31 cellular contexts compared by ENCODE assay signal in the genomic region with DNA sequence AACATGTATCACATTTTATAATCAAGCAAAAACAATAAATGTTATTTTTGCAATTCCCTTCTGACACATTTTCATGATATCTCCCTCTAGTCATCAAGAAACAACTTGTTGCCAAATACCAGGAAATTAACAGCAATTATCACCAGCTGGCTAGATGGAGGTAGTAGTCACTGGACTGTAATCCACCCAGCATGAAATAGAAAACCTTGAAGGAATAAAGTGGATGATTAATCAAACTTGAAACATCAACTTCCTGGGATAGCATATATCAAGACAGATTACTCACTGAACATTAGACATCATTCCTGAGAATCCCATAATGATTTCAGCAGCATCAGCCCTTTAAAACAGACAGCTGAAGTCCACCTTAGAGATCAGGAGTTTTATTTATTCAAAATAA.
DNase-seq lines count a peak whose midpoint lies in the region; ATAC-seq and TF ChIP-seq lines count a peak whose summit lies in the region.
"Had no signal": no experiment of that assay in that cellular context is flagged by ENCODE, and none has a peak within 500 bp of the region (broad histone marks: within the 10 kb centered on the region; RNA-seq: fewer than 3 reads in every experiment).

No MANE protein-coding gene starts in this region.

- H3K4me3 ChIP-seq in epithelial cell of proximal tubule (ENCODE audit: low read depth, low read length): no peak overlapping the region
- H3K4me3 ChIP-seq in retinal pigment epithelial cell (ENCODE audit: low read length): no peak overlapping the region
- H3K4me3 ChIP-seq in psoas muscle: no peak overlapping the region
- no peak overlapping the region for H3K4me3 ChIP-seq in adrenal gland
- H3K4me3 ChIP-seq: GM23338, lower lobe of right lung, sigmoid colon, tibial artery had no signal

- no peak for TF ChIP-seq CTCF in epithelial cell of proximal tubule (conservative IDR thresholded peaks at IDR 0.05; ENCODE audit: low read depth, low read length)
- TF ChIP-seq CTCF in retinal pigment epithelial cell (conservative IDR thresholded peaks at IDR 0.05; ENCODE audit: low read depth, low read length): no peak
- no peak for TF ChIP-seq CTCF in psoas muscle (IDR thresholded peaks at IDR 0.05)
- TF ChIP-seq CTCF in adrenal gland (IDR thresholded peaks at IDR 0.05): no peak

- H3K9me3 ChIP-seq in psoas muscle: no peaks in the 10 kb centered on the region
- H3K9me3 ChIP-seq in adrenal gland (replicated peaks in 1 of 3): no peaks in the 10 kb centered on the region
- H3K9me3 ChIP-seq: lower lobe of right lung, tibial artery had no signal

- no peaks in the 10 kb centered on the region for H3K36me3 ChIP-seq in psoas muscle (ENCODE audit: insufficient read depth in 1 of 2, low read depth in 1 of 2)
- H3K36me3 ChIP-seq in adrenal gland (replicated peaks in 1 of 2): no peaks in the 10 kb centered on the region
- H3K36me3 ChIP-seq: lower lobe of right lung, sigmoid colon, tibial artery had no signal

- peak; percentile 28 for DNase-seq in DMS53 (lab: John Stamatoyannopoulos, UW)
- no peak for DNase-seq in DMS53 treated with DMSO at 0.1 percent for 48 hours (lab: John Stamatoyannopoulos, UW; ENCODE audit: unreplicated experiment)
- peak; percentile 87 for DNase-seq in NCI-H69 (lab: John Stamatoyannopoulos, UW)
- DNase-seq in epithelial cell of proximal tubule (ENCODE audit: low read depth): peak; percentile 86
- DNase-seq in retinal pigment epithelial cell (ENCODE audit: low read depth): peak; percentile 14
- no peak for DNase-seq in psoas muscle
- no peak for DNase-seq in stimulated activated naive CD8-positive, alpha-beta T cell treated with anti-CD3 and anti-CD28 coated beads, Interleukin-15, Interleukin-2, amounts not matched to agents 100 U/mL and 50 U/mL, for 24 hours
- DNase-seq in adrenal gland: no peak
- DNase-seq: activated CD4-positive, alpha-beta T cell treated with anti-CD3 and anti-CD28 coated beads, Interleukin-2, amount 50 U/mL, for 48 hours; activated CD8-positive, alpha-beta memory T cell treated with anti-CD3 and anti-CD28 coated beads, Interleukin-2, amount 50 U/mL, for 4 hours; AML-193; aorta; CD4-positive, alpha-beta memory T cell; dermis blood vessel endothelial cell; DMS79 treated with DMSO at 0.1 percent for 48 hours; foreskin melanocyte; hypothalamus; lower lobe of right lung; MV-4-11; NCI-H187 treated with DMSO at 0.1 percent for 48 hours; OCI-M1; posterior cingulate gyrus; sigmoid colon; stimulated activated CD4-positive, alpha-beta T cell treated with anti-CD3 and anti-CD28 coated beads, Interleukin-15, amount 100 ng/mL, for 24 hours; stimulated activated naive CD8-positive, alpha-beta T cell treated with anti-CD3 and anti-CD28 coated beads, Interleukin-15, amount 100 ng/mL, for 72 hours; tibial artery had no signal

- no peak for ATAC-seq in psoas muscle
- ATAC-seq in stimulated activated naive CD8-positive, alpha-beta T cell treated with anti-CD3 and anti-CD28 coated beads, Interleukin-15, Interleukin-2, amounts not matched to agents 100 U/mL and 50 U/mL, for 24 hours: no peak
- ATAC-seq: activated naive CD4-positive, alpha-beta T cell treated with anti-CD3 and anti-CD28 coated beads, Interleukin-2, amount 50 U/mL, for 72 hours; activated T-helper 17 cell treated with anti-CD3 and anti-CD28 coated beads, Interleukin-2, amount 50 U/mL, for 72 hours; GM23338; lower lobe of right lung; stimulated activated naive CD8-positive, alpha-beta T cell treated with anti-CD3 and anti-CD28 coated beads, Interleukin-15, amount 100 ng/mL, for 72 hours had no signal

- no peak for TF ChIP-seq POLR2A in adrenal gland (IDR thresholded peaks at IDR 0.05)

- H3K4me1 ChIP-seq in psoas muscle: no peaks in the 10 kb centered on the region
- no peaks in the 10 kb centered on the region for H3K4me1 ChIP-seq in adrenal gland (replicated peaks in 1 of 2)
- H3K4me1 ChIP-seq: lower lobe of right lung, sigmoid colon, tibial artery had no signal

- H3K27me3 ChIP-seq in psoas muscle (ENCODE audit: insufficient read depth in 3 of 3, low read length in 2 of 3): peaks cover 0 to 3% (median 0%) of the 10 kb centered on the region in 3 donors
- no peaks in the 10 kb centered on the region for H3K27me3 ChIP-seq in adrenal gland
- H3K27me3 ChIP-seq: sigmoid colon, tibial artery had no signal

- no peak overlapping the region for H3K27ac ChIP-seq in psoas muscle
- no peak overlapping the region for H3K27ac ChIP-seq in adrenal gland
- H3K27ac ChIP-seq: 22Rv1, KMS-11, lower lobe of right lung, sigmoid colon, tibial artery had no signal

- intact Hi-C loops in psoas muscle (cut with DNase I): no loop called here
- intact Hi-C loops in adrenal gland (cut with DNase I): no loop called here

Comparison
In these comparisons a context has a peak if more than half of its experiments do, and no peak if none do; other contexts are left out.
1. DNase-seq: peak in DMS53 (single experiment), NCI-H69 (single experiment), epithelial cell of proximal tubule (single experiment) and retinal pigment epithelial cell (single experiment); none in DMS53 treated with DMSO at 0.1 percent for 48 hours (single experiment), psoas muscle (0 of 2), stimulated activated naive CD8-positive, alpha-beta T cell treated with anti-CD3 and anti-CD28 coated beads, Interleukin-15, Interleukin-2, amounts not matched to agents 100 U/mL and 50 U/mL, for 24 hours (single experiment) and adrenal gland (0 of 7).